ENCODE assay signal across 23 cellular contexts in the genomic region with DNA sequence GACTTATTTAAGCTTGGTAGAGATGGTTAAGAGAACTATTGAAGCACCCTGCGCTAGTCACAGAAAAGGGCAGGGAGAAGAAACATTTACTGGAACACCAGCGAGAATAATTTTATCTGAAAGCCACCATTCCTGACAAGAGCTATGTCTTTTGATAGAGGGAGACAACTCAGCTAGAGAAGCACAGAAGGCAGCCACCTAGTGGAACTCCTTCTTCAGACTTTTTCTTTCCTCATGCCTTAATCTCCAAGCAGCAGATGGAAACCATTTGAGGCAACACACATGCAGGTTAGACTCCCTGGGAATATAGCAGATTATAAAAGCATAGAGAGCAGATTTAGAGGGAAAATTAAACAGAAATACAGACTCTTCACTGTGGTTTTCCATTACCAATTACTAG.
DNase-seq lines count a peak whose midpoint lies in the region; ATAC-seq and TF ChIP-seq lines count a peak whose summit lies in the region.
"Had no signal": no experiment of that assay in that cellular context is flagged by ENCODE, and none has a peak within 500 bp of the region (broad histone marks: within the 10 kb centered on the region; RNA-seq: fewer than 3 reads in every experiment).

No MANE protein-coding gene starts in this region.

- H3K36me3 Mint-ChIP-seq in WTC11, result no peaks in the 10 kb centered on the region
- H3K36me3 Mint-ChIP-seq: activated CD4-positive, alpha-beta memory T cell treated with anti-CD3 and anti-CD28 coated beads for 36 hours; activated naive CD8-positive, alpha-beta T cell treated with anti-CD3 and anti-CD28 coated beads for 36 hours; memory B cell had no signal

- H3K23ac ChIP-seq in mesendoderm (ENCODE audit: low read length), result no peak overlapping the region

- H3K79me1 ChIP-seq in mesendoderm (ENCODE audit: low read length), result no peaks in the 10 kb centered on the region

- H3K4ac ChIP-seq in mesendoderm (ENCODE audit: low read depth, low read length), result no peak overlapping the region

- no peaks in the 10 kb centered on the region for H3K36me3 ChIP-seq in mesendoderm (ENCODE audit: control insufficient read depth, insufficient read depth, low read length)
- H3K36me3 ChIP-seq: heart right ventricle had no signal

- no peaks in the 10 kb centered on the region for H3K27me3 Mint-ChIP-seq in WTC11 (ENCODE audit: low read depth)
- no peaks in the 10 kb centered on the region for H3K27me3 Mint-ChIP-seq in stimulated activated naive CD8-positive, alpha-beta T cell treated with anti-CD3 and anti-CD28 coated beads, Interleukin-15, amount 100 ng/mL, for 72 hours
- H3K27me3 Mint-ChIP-seq: activated CD4-positive, alpha-beta memory T cell treated with anti-CD3 and anti-CD28 coated beads for 36 hours; activated naive CD8-positive, alpha-beta T cell treated with anti-CD3 and anti-CD28 coated beads for 36 hours; memory B cell had no signal

- H2BK15ac ChIP-seq in mesendoderm (replicated peaks; ENCODE audit: low read depth), result no peak overlapping the region

- WGBS in mesendoderm (ENCODE audit: extremely low coverage, insufficient coverage, low lambda C conversion rate), result no CpG with 5 or more reads among the region's 2 CpGs

- H3K4me2 ChIP-seq in mesendoderm (ENCODE audit: low read length), result no peak overlapping the region
- H3K4me2 ChIP-seq: KMS-11, SK-N-SH had no signal

- H3K79me2 ChIP-seq in mesendoderm (ENCODE audit: control insufficient read depth, insufficient read depth, low read length), result no peaks in the 10 kb centered on the region

- no peak overlapping the region for H3K4me3 ChIP-seq in mesendoderm (ENCODE audit: low read length)
- H3K4me3 ChIP-seq: heart right ventricle, skin epidermis had no signal

- CTCF ChIA-PET in HEK293T (lab: Yijun Ruan, JAX), result no interaction called here
- CTCF ChIA-PET in WTC11 (lab: Charles Lee), result no interaction called here

- H3K56ac ChIP-seq in mesendoderm (ENCODE audit: low read length), result no peak overlapping the region

- DNase-seq in HEK293T (ENCODE audit: extremely low spot score) (peak; percentile 19), NCI-H82 (lab: John Stamatoyannopoulos, UW) (peak; percentile 75), WTC11 (ENCODE audit: low spot score) (no peak), mesendoderm (peak; percentile 20), NCI-H2029 treated with DMSO at 0.1 percent for 48 hours (lab: John Stamatoyannopoulos, UW) (no peak), cortex of kidney (lab: John Stamatoyannopoulos, UW) (no peak)
- no peak for DNase-seq in stimulated activated naive CD8-positive, alpha-beta T cell treated with anti-CD3 and anti-CD28 coated beads, Interleukin-15, amount 100 ng/mL, for 72 hours
- DNase-seq: activated CD4-positive, alpha-beta memory T cell treated with anti-CD3 and anti-CD28 coated beads for 36 hours; activated naive CD8-positive, alpha-beta T cell treated with anti-CD3 and anti-CD28 coated beads for 36 hours; cerebellar nuclear complex; heart right ventricle; left colon; NCI-H1092 treated with DMSO at 0.1 percent for 48 hours; NCI-H1930; nucleus accumbens; RPMI8226; SK-N-SH; trophoblast cell had no signal

- TF ChIP-seq CTCF in WTC11 (IDR thresholded peaks at IDR 0.05), result no peak

- POLR2A ChIA-PET in HEK293T (lab: Yijun Ruan, JAX), result no interaction called here
- POLR2A ChIA-PET in WTC11 (lab: Charles Lee), result no interaction called here

- H3K18ac ChIP-seq in mesendoderm (ENCODE audit: low read length), result no peak overlapping the region

- no peaks in the 10 kb centered on the region for H3K4me1 ChIP-seq in mesendoderm (ENCODE audit: control insufficient read depth, low read depth, low read length)
- H3K4me1 ChIP-seq: foreskin keratinocyte, heart right ventricle had no signal

- no peak overlapping the region for H4K5ac ChIP-seq in mesendoderm (ENCODE audit: low read length)

- peaks cover 10% of the 10 kb centered on the region for H3K9me3 Mint-ChIP-seq in WTC11
- H3K9me3 Mint-ChIP-seq in stimulated activated naive CD8-positive, alpha-beta T cell treated with anti-CD3 and anti-CD28 coated beads, Interleukin-15, amount 100 ng/mL, for 72 hours, result peaks cover 0 to 3% of the 10 kb centered on the region in 2 donors

- H3K4me3 Mint-ChIP-seq in WTC11, result no peak overlapping the region
- H3K4me3 Mint-ChIP-seq in stimulated activated naive CD8-positive, alpha-beta T cell treated with anti-CD3 and anti-CD28 coated beads, Interleukin-15, amount 100 ng/mL, for 72 hours, result no peak overlapping the region
- H3K4me3 Mint-ChIP-seq: activated CD4-positive, alpha-beta memory T cell treated with anti-CD3 and anti-CD28 coated beads for 36 hours; activated naive CD8-positive, alpha-beta T cell treated with anti-CD3 and anti-CD28 coated beads for 36 hours; memory B cell had no signal

- H3K27ac ChIP-seq in mesendoderm (ENCODE audit: low read depth, low read length), result no peak overlapping the region
- H3K27ac ChIP-seq: foreskin keratinocyte, heart right ventricle, KMS-11, skin epidermis had no signal

- no peaks in the 10 kb centered on the region for H3K27me3 ChIP-seq in mesendoderm (ENCODE audit: insufficient read depth, low read length, poor library complexity)
- H3K27me3 ChIP-seq: foreskin keratinocyte, heart right ventricle had no signal

- H2AK5ac ChIP-seq in mesendoderm (ENCODE audit: low read length), result no peak overlapping the region

- H3K27ac Mint-ChIP-seq in WTC11, result no peak overlapping the region
- H3K27ac Mint-ChIP-seq in stimulated activated naive CD8-positive, alpha-beta T cell treated with anti-CD3 and anti-CD28 coated beads, Interleukin-15, amount 100 ng/mL, for 72 hours, result no peak overlapping the region
- H3K27ac Mint-ChIP-seq: activated CD4-positive, alpha-beta memory T cell treated with anti-CD3 and anti-CD28 coated beads for 36 hours; activated naive CD8-positive, alpha-beta T cell treated with anti-CD3 and anti-CD28 coated beads for 36 hours; memory B cell had no signal

- H3K9ac ChIP-seq in mesendoderm (ENCODE audit: low read length), result no peak overlapping the region
- H3K9ac ChIP-seq: KMS-11, SK-N-SH had no signal

- no peaks in the 10 kb centered on the region for H3K4me1 Mint-ChIP-seq in WTC11
- no peaks in the 10 kb centered on the region for H3K4me1 Mint-ChIP-seq in stimulated activated naive CD8-positive, alpha-beta T cell treated with anti-CD3 and anti-CD28 coated beads, Interleukin-15, amount 100 ng/mL, for 72 hours
- H3K4me1 Mint-ChIP-seq: activated naive CD8-positive, alpha-beta T cell treated with anti-CD3 and anti-CD28 coated beads for 36 hours; memory B cell had no signal

- H2BK5ac ChIP-seq in mesendoderm (ENCODE audit: low read length), result no peak overlapping the region

- peak; percentile 51 for ATAC-seq in WTC11
- no peak for ATAC-seq in stimulated activated naive CD8-positive, alpha-beta T cell treated with anti-CD3 and anti-CD28 coated beads, Interleukin-15, amount 100 ng/mL, for 72 hours
- ATAC-seq: activated CD4-positive, CD25-positive, alpha-beta regulatory T cell treated with anti-CD3 and anti-CD28 coated beads, Interleukin-2, amount 50 U/mL, for 24 hours; foreskin keratinocyte; heart right ventricle; left colon had no signal

- no peak overlapping the region for H2BK120ac ChIP-seq in mesendoderm (ENCODE audit: low read depth, low read length)

- H4K8ac ChIP-seq in mesendoderm (ENCODE audit: low read depth, low read length), result no peak overlapping the region

TF ChIP-seq in HEK293T, 16 proteins besides CTCF, POLR2A, EP300 and RAD21:
- TF ChIP-seq, protein P1, sequence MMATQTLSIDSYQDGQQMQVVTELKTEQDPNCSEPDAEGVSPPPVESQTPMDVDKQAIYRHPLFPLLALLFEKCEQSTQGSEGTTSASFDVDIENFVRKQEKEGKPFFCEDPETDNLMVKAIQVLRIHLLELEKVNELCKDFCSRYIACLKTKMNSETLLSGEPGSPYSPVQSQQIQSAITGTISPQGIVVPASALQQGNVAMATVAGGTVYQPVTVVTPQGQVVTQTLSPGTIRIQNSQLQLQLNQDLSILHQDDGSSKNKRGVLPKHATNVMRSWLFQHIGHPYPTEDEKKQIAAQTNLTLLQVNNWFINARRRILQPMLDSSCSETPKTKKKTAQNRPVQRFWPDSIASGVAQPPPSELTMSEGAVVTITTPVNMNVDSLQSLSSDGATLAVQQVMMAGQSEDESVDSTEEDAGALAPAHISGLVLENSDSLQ (IDR thresholded peaks at IDR 0.05), result no peak
- TF ChIP-seq SP1 (IDR thresholded peaks at IDR 0.05) (no peak), SUZ12 (IDR thresholded peaks at IDR 0.05) (no peak), CTBP1 (IDR thresholded peaks at IDR 0.05; ENCODE audit: borderline replicate concordance) (no peak), TARDBP (IDR thresholded peaks at IDR 0.05) (no peak), FOXA1 (IDR thresholded peaks at IDR 0.05) (no peak), FOXK2 (IDR thresholded peaks at IDR 0.05) (no peak), LEF1 (IDR thresholded peaks at IDR 0.05; ENCODE audit: borderline replicate concordance) (no peak), NFRKB (IDR thresholded peaks at IDR 0.05) (no peak), BHLHE40 (IDR thresholded peaks at IDR 0.05; ENCODE audit: borderline replicate concordance) (no peak), L3MBTL2 (conservative IDR thresholded peaks at IDR 0.05) (no peak)

TF ChIP-seq in WTC11, 78 proteins besides CTCF, POLR2A, EP300 and RAD21 (continues in another document):
- TF ChIP-seq E2F4 (CRISPR knock-in tag; IDR thresholded peaks at IDR 0.05; ENCODE audit: borderline replicate concordance, low read depth) (no peak), ZNF263 (CRISPR knock-in tag; IDR thresholded peaks at IDR 0.05; ENCODE audit: low read depth) (no peak), FOXJ3 (CRISPR knock-in tag; IDR thresholded peaks at IDR 0.05; ENCODE audit: borderline replicate concordance) (no peak), NFYB (CRISPR knock-in tag; conservative IDR thresholded peaks at IDR 0.05; ENCODE audit: low read depth) (no peak), JAZF1 (CRISPR knock-in tag; IDR thresholded peaks at IDR 0.05) (no peak), CREB1 (CRISPR knock-in tag; IDR thresholded peaks at IDR 0.05) (no peak), TEAD4 (CRISPR knock-in tag; IDR thresholded peaks at IDR 0.05) (no peak)

Comparison
In these comparisons a context has a peak if more than half of its experiments do, and no peak if none do; other contexts are left out.
1. DNase-seq: peak in HEK293T (single experiment), NCI-H82 (single experiment) and mesendoderm (single experiment); none in WTC11 (single experiment), NCI-H2029 treated with DMSO at 0.1 percent for 48 hours (single experiment), cortex of kidney (single experiment) and stimulated activated naive CD8-positive, alpha-beta T cell treated with anti-CD3 and anti-CD28 coated beads, Interleukin-15, amount 100 ng/mL, for 72 hours (0 of 2).